In genomic region chr16:48166617-48167016, GRCh38 we compare ENCODE assay signal across 2 cellular contexts.
TF ChIP-seq lines count a peak whose summit lies in the region.

No MANE protein-coding gene starts in this region.

TF ChIP-seq in A549, 52 proteins besides CTCF, POLR2A, EP300 and RAD21:
- TF ChIP-seq NFE2L2 (conservative IDR thresholded peaks at IDR 0.05; ENCODE audit: low read length): 0 out of 2 replicates have a peak, but pooled peaks have one; percentile 22

TF ChIP-seq in HepG2, 621 proteins besides CTCF, POLR2A, EP300 and RAD21:
- TF ChIP-seq ZNF501 (CRISPR knock-in tag; IDR thresholded peaks at IDR 0.05) (0 out of 2 replicates have a peak, but pooled peaks have one; percentile 49), ZBTB33 (CRISPR knock-in tag; IDR thresholded peaks at IDR 0.05) (peak; percentile 82), ZNF362 (CRISPR knock-in tag; IDR thresholded peaks at IDR 0.05; ENCODE audit: borderline replicate concordance) (0 out of 2 replicates have a peak, but pooled peaks have one; percentile 2), CEBPG (CRISPR knock-in tag; IDR thresholded peaks at IDR 0.05) (0 out of 2 replicates have a peak, but pooled peaks have one; percentile 12), ZNF770 (CRISPR knock-in tag; IDR thresholded peaks at IDR 0.05) (peak; percentile 82), ZNF121 (CRISPR knock-in tag; IDR thresholded peaks at IDR 0.05) (peak; percentile 96), ZNF18 (CRISPR knock-in tag; IDR thresholded peaks at IDR 0.05; ENCODE audit: insufficient replicate concordance) (peak; percentile 34), REPIN1 (CRISPR knock-in tag; IDR thresholded peaks at IDR 0.05; ENCODE audit: borderline replicate concordance, low read depth) (0 out of 2 replicates have a peak, but pooled peaks have one; percentile 5)
